8 cellular contexts compared by ENCODE assay signal in the genomic region with DNA sequence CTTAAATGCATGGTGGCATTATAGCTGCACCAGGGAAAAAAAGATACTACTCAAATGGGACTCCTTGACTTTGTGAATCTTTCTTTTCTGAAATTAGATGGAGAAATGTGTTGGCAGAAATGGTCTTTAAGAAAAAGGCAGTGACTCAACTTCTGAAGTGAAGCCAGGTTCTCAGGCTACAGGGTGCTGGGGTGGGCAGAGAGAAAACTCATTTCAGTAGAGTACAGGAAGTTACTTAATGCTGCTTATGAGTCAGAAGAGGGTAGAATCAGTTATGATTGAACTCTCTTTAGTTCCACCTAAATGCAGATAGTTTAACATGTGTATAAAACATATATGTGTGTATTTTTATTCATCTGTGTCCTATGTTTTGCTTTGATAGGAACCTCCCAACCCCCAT.
A peak's percentile ranks its signal among the peaks of the same experiment; 100 is the strongest.
DNase-seq lines count a peak whose midpoint lies in the region; ATAC-seq, FAIRE-seq and TF ChIP-seq lines count a peak whose summit lies in the region.

No MANE protein-coding gene starts in this region.

- H3K27ac ChIP-seq in thyroid gland = no peak overlapping the region

- no peaks in the 10 kb centered on the region for H3K9me3 Mint-ChIP-seq in activated naive CD4-positive, alpha-beta T cell treated with anti-CD3 and anti-CD28 coated beads for 36 hours
- H3K9me3 Mint-ChIP-seq in natural killer cell treated with Interleukin-12 subunit alpha and Interleukin-12 subunit beta and Interleukin-15 and Interleukin-18, amount 100 ng/mL, for 72 hours = no peaks in the 10 kb centered on the region

- H3K4me3 Mint-ChIP-seq in activated naive CD4-positive, alpha-beta T cell treated with anti-CD3 and anti-CD28 coated beads for 36 hours = no peak overlapping the region
- peak overlapping the region; percentile 85 for H3K4me3 Mint-ChIP-seq in natural killer cell treated with Interleukin-12 subunit alpha and Interleukin-12 subunit beta and Interleukin-15 and Interleukin-18, amount 100 ng/mL, for 72 hours

- H3K4me3 ChIP-seq in MG63 (no peak overlapping the region), thyroid gland (replicated peaks in 1 of 3) (no peak overlapping the region)

- TF ChIP-seq POLR2A in GM12892 (IDR thresholded peaks at IDR 0.05; ENCODE audit: low read depth, low read length) (no peak), thyroid gland (IDR thresholded peaks at IDR 0.05) (no peak)

- peak; percentile 24 for DNase-seq in GM12892 (ENCODE audit: insufficient read length)
- peak; percentile 81 for DNase-seq in H4 (ENCODE audit: low spot score)
- DNase-seq in MG63 = peak; percentile 49
- peak; percentile 78 for DNase-seq in activated naive CD4-positive, alpha-beta T cell treated with anti-CD3 and anti-CD28 coated beads for 36 hours
- peak; percentile 81 for DNase-seq in natural killer cell treated with Interleukin-12 subunit alpha and Interleukin-12 subunit beta and Interleukin-15 and Interleukin-18, amount 100 ng/mL, for 72 hours (ENCODE audit: low spot score)
- no peak for DNase-seq in thyroid gland
- DNase-seq in OCI-M2 (lab: John Stamatoyannopoulos, UW; ENCODE audit: unreplicated experiment) = no peak
- DNase-seq in NCI-H345 (lab: John Stamatoyannopoulos, UW) = no peak

- no peaks in the 10 kb centered on the region for H3K4me1 ChIP-seq in thyroid gland

- H3K9me3 ChIP-seq in MG63 (0 out of 2 replicates have a peak, but pooled peaks cover 2% of the 10 kb centered on the region), thyroid gland (no peaks in the 10 kb centered on the region)

- TF ChIP-seq CTCF in thyroid gland (IDR thresholded peaks at IDR 0.05) = no peak

- H3K27me3 ChIP-seq in MG63 (no peaks in the 10 kb centered on the region), thyroid gland (no peaks in the 10 kb centered on the region)

- H3K27me3 Mint-ChIP-seq in activated naive CD4-positive, alpha-beta T cell treated with anti-CD3 and anti-CD28 coated beads for 36 hours (ENCODE audit: low read depth) = no peaks in the 10 kb centered on the region
- H3K27me3 Mint-ChIP-seq in natural killer cell treated with Interleukin-12 subunit alpha and Interleukin-12 subunit beta and Interleukin-15 and Interleukin-18, amount 100 ng/mL, for 72 hours = peaks cover 0 to 2% of the 10 kb centered on the region in 2 donors

- H3K4me1 Mint-ChIP-seq in activated naive CD4-positive, alpha-beta T cell treated with anti-CD3 and anti-CD28 coated beads for 36 hours (ENCODE audit: low read depth) = peaks cover 57% of the 10 kb centered on the region
- H3K4me1 Mint-ChIP-seq in natural killer cell treated with Interleukin-12 subunit alpha and Interleukin-12 subunit beta and Interleukin-15 and Interleukin-18, amount 100 ng/mL, for 72 hours (ENCODE audit: low read depth in 2 of 2) = peaks cover 51 to 60% of the 10 kb centered on the region in 2 donors

- no peaks in the 10 kb centered on the region for H3K36me3 Mint-ChIP-seq in activated naive CD4-positive, alpha-beta T cell treated with anti-CD3 and anti-CD28 coated beads for 36 hours (ENCODE audit: low read depth)
- H3K36me3 Mint-ChIP-seq in natural killer cell treated with Interleukin-12 subunit alpha and Interleukin-12 subunit beta and Interleukin-15 and Interleukin-18, amount 100 ng/mL, for 72 hours = peaks cover 7% of the 10 kb centered on the region

- peak overlapping the region; percentile 78 for H3K27ac Mint-ChIP-seq in activated naive CD4-positive, alpha-beta T cell treated with anti-CD3 and anti-CD28 coated beads for 36 hours
- H3K27ac Mint-ChIP-seq in natural killer cell treated with Interleukin-12 subunit alpha and Interleukin-12 subunit beta and Interleukin-15 and Interleukin-18, amount 100 ng/mL, for 72 hours = peak overlapping the region; percentile 86 to 97

- ATAC-seq in natural killer cell treated with Interleukin-12 subunit alpha and Interleukin-12 subunit beta and Interleukin-15 and Interleukin-18, amount 100 ng/mL, for 72 hours = peak; percentile 91 to 94

- H3K36me3 ChIP-seq in MG63 (no peaks in the 10 kb centered on the region), thyroid gland (no peaks in the 10 kb centered on the region)

- CTCF ChIA-PET in activated naive CD4-positive, alpha-beta T cell treated with anti-CD3 and anti-CD28 coated beads for 36 hours (lab: Charles Lee) = interaction anchor here (1.0 to 4.8 kb wide), 3 partner anchors 37 to 66 kb away, joined by 3 to 39 read pairs (median 3); no protein-coding TSS in a partner anchor

- intact Hi-C loops in activated naive CD4-positive, alpha-beta T cell treated with anti-CD3 and anti-CD28 coated beads for 36 hours (cut with micrococcal nuclease) = loop anchor here (1.0 to 5.0 kb wide), 13 partner anchors 13 to 566 kb away; partner anchors contain the start of gene CCNA2
- intact Hi-C loops in thyroid gland (cut with DNase I) = loop anchor here (10.0 kb wide), 2 partner anchors 62 to 1102 kb away; no protein-coding TSS in a partner anchor

- FAIRE-seq in GM12892 (lab: Jason Lieb, UNC) = peak; percentile 84

Comparison
In these comparisons a context has a peak if more than half of its experiments do, and no peak if none do; other contexts are left out.
1. DNase-seq: peak in GM12892 (single experiment), H4 (single experiment), MG63 (single experiment), activated naive CD4-positive, alpha-beta T cell treated with anti-CD3 and anti-CD28 coated beads for 36 hours (single experiment) and natural killer cell treated with Interleukin-12 subunit alpha and Interleukin-12 subunit beta and Interleukin-15 and Interleukin-18, amount 100 ng/mL, for 72 hours (single experiment); none in thyroid gland (0 of 2), OCI-M2 (single experiment) and NCI-H345 (single experiment).